Comparison of ENCODE assay signal across 21 cellular contexts in the genomic region with DNA sequence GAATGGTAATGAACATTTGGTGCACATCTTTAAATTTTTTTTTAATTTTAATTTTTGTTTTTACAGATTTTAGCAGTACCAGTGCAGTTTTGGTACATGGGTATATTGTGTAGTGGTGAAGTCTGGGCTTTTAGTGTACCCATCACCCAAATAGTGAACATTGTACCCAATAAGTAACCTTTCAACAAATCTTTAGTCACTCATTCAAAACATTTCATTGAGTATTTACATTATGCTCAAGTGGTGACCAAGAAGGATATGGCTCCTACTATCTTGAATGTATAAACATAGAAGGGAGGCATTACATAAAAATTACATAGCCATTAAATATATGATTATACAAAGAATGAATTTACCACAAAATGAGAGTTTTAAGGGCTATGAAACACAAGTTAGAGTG.
"Had no signal": no experiment of that assay in that cellular context is flagged by ENCODE, and none has a peak within 500 bp of the region (broad histone marks: within the 10 kb centered on the region; RNA-seq: fewer than 3 reads in every experiment).

No MANE protein-coding gene starts in this region.

- H3K4me1 ChIP-seq: uterus had no signal

- H3K4me3 ChIP-seq: gastroesophageal sphincter, heart left ventricle, tibial nerve, uterus had no signal

- DNase-seq: activated CD4-positive, alpha-beta T cell treated with anti-CD3 and anti-CD28 coated beads, Interleukin-2, amount 50 U/mL, for 1 hour; activated CD4-positive, CD25-positive, alpha-beta regulatory T cell treated with anti-CD3 and anti-CD28 coated beads, Interleukin-2, amount 50 U/mL, for 72 hours; activated CD8-positive, alpha-beta memory T cell treated with anti-CD3 and anti-CD28 coated beads, Interleukin-2, amount 50 U/mL, for 4 hours; activated effector memory CD4-positive, alpha-beta T cell treated with Interleukin-2 at 50 U/mL for 16 hours; activated naive CD4-positive, alpha-beta T cell treated with anti-CD3 and anti-CD28 coated beads, Interleukin-2, amount 50 U/mL, for 16 hours; activated T-cell treated with anti-CD3 and anti-CD28 coated beads, Interleukin-2, amount 50 U/mL, for 4 hours; effector CD8-positive, alpha-beta T cell; heart left ventricle; kidney glomerular epithelial cell; naive thymus-derived CD4-positive, alpha-beta T cell; nucleus accumbens; posterior cingulate gyrus; stimulated activated CD4-positive, alpha-beta T cell treated with anti-CD3 and anti-CD28 coated beads, Interleukin-2, amount 100 ng/mL, for 24 hours; stimulated activated naive CD4-positive, alpha-beta T cell treated with Interleukin-2 at 50 U/mL for 16 hours; uterus had no signal

- H3K9me3 Mint-ChIP-seq: activated T-cell treated with anti-CD3 and anti-CD28 coated beads, Interleukin-2, amount 50 U/mL, for 4 hours; dendritic cell treated with granulocyte-macrophage colony-stimulating factor and Interleukin-4, amounts not matched to agents 40 ng/mL and 50 ng/mL, for 4 days; naive thymus-derived CD4-positive, alpha-beta T cell had no signal

- H3K27ac ChIP-seq: VCaP had no signal

- H3K4me3 Mint-ChIP-seq: activated T-cell treated with anti-CD3 and anti-CD28 coated beads, Interleukin-2, amount 50 U/mL, for 4 hours; dendritic cell treated with granulocyte-macrophage colony-stimulating factor and Interleukin-4, amounts not matched to agents 40 ng/mL and 50 ng/mL, for 4 days; naive thymus-derived CD4-positive, alpha-beta T cell; T-helper 1 cell treated with Interleukin-12 subunit alpha and Interleukin-12 subunit beta and Interleukin-4 antibody, amounts not matched to agents 30 μg/mL and 1 μg/mL, for 36 hours had no signal

- H3K36me3 ChIP-seq: gastroesophageal sphincter, heart left ventricle, tibial nerve, uterus had no signal

- H3K27me3 ChIP-seq: gastroesophageal sphincter, heart left ventricle, tibial nerve, uterus had no signal

- ATAC-seq: activated T-cell treated with anti-CD3 and anti-CD28 coated beads, Interleukin-2, amount 50 U/mL, for 4 hours; esophagus mucosa; gastroesophageal sphincter; heart left ventricle; naive thymus-derived CD4-positive, alpha-beta T cell had no signal

- H3K9me3 ChIP-seq: gastroesophageal sphincter, heart left ventricle, tibial nerve, uterus had no signal

- H3K27ac Mint-ChIP-seq: dendritic cell treated with granulocyte-macrophage colony-stimulating factor and Interleukin-4, amounts not matched to agents 40 ng/mL and 50 ng/mL, for 4 days; T-helper 1 cell treated with Interleukin-12 subunit alpha and Interleukin-12 subunit beta and Interleukin-4 antibody, amounts not matched to agents 30 μg/mL and 1 μg/mL, for 36 hours had no signal
